In genomic region chr20:33791959-33792597, GRCh38 we compare ENCODE assay signal across 9 cellular contexts. TPM values are rescaled to one million over a fixed set of nuclear protein-coding genes. Genes with fewer than 3 reads are reported as not detected.
DNase-seq lines count a peak whose midpoint lies in the region; ATAC-seq and TF ChIP-seq lines count a peak whose summit lies in the region.
"Had no signal": no experiment of that assay in that cellular context is flagged by ENCODE, and none has a peak within 500 bp of the region (broad histone marks: within the 10 kb centered on the region; RNA-seq: fewer than 3 reads in every experiment).

No MANE protein-coding gene starts in this region.

- no peak overlapping the region for H3K4me3 Mint-ChIP-seq in stimulated activated naive CD8-positive, alpha-beta T cell treated with anti-CD3 and anti-CD28 coated beads, Interleukin-15, amount 100 ng/mL, for 72 hours
- H3K4me3 Mint-ChIP-seq in stimulated activated memory B cell treated with anti-CD40 and anti-IgM and Interleukin-4, amounts not matched to agents 10 μg/mL and 1 μg/mL and 100 μg/mL, for 72 hours, result no peak overlapping the region

- H3K27ac Mint-ChIP-seq in stimulated activated naive CD8-positive, alpha-beta T cell treated with anti-CD3 and anti-CD28 coated beads, Interleukin-15, amount 100 ng/mL, for 72 hours, result no peak overlapping the region
- no peak overlapping the region for H3K27ac Mint-ChIP-seq in stimulated activated memory B cell treated with anti-CD40 and anti-IgM and Interleukin-4, amounts not matched to agents 10 μg/mL and 1 μg/mL and 100 μg/mL, for 72 hours

- H2AFZ ChIP-seq in neuronal stem cell (ENCODE audit: low read length), result no peak overlapping the region

- no peaks in the 10 kb centered on the region for H3K27me3 Mint-ChIP-seq in stimulated activated naive CD8-positive, alpha-beta T cell treated with anti-CD3 and anti-CD28 coated beads, Interleukin-15, amount 100 ng/mL, for 72 hours
- no peaks in the 10 kb centered on the region for H3K27me3 Mint-ChIP-seq in stimulated activated memory B cell treated with anti-CD40 and anti-IgM and Interleukin-4, amounts not matched to agents 10 μg/mL and 1 μg/mL and 100 μg/mL, for 72 hours

- no peaks in the 10 kb centered on the region for H3K79me1 ChIP-seq in neuronal stem cell (ENCODE audit: low read depth, low read length)

- no peak overlapping the region for H3K23ac ChIP-seq in neuronal stem cell (ENCODE audit: low read depth, low read length, poor library complexity)

- TF ChIP-seq CTCF in HL-60 (IDR thresholded peaks at IDR 0.05; ENCODE audit: insufficient read depth, low read length) (peak; percentile 73), choroid plexus epithelial cell (conservative IDR thresholded peaks at IDR 0.05; ENCODE audit: low read depth, low read length) (peak; percentile 86)

- no peak overlapping the region for H3K4ac ChIP-seq in neuronal stem cell (ENCODE audit: low read length)

- ATAC-seq in stimulated activated naive CD8-positive, alpha-beta T cell treated with anti-CD3 and anti-CD28 coated beads, Interleukin-15, amount 100 ng/mL, for 72 hours, result peak; percentile 66
- no peak for ATAC-seq in stimulated activated memory B cell treated with anti-CD40 and anti-IgM and Interleukin-4, amounts not matched to agents 10 μg/mL and 1 μg/mL and 100 μg/mL, for 72 hours

- no peak overlapping the region for H2AK5ac ChIP-seq in neuronal stem cell (ENCODE audit: low read depth, low read length)

- no peak overlapping the region for H2BK12ac ChIP-seq in neuronal stem cell (ENCODE audit: low read length)

- no peak overlapping the region for H3K4me2 ChIP-seq in neuronal stem cell (ENCODE audit: insufficient read depth, low read length, poor library complexity, severe bottlenecking)

- no peaks in the 10 kb centered on the region for H3K9me3 ChIP-seq in neuronal stem cell (replicated peaks in 1 of 2; ENCODE audit: control insufficient read depth in 2 of 2, insufficient read depth in 1 of 2, low read depth in 1 of 2, low read length in 2 of 2)
- H3K9me3 ChIP-seq: HAP-1 had no signal

- H2BK15ac ChIP-seq in neuronal stem cell (ENCODE audit: low read length), result no peak overlapping the region

- H3K4me3 ChIP-seq in HL-60 (replicated peaks; ENCODE audit: insufficient read depth, low read length) (no peak overlapping the region), choroid plexus epithelial cell (ENCODE audit: low read depth, low read length) (no peak overlapping the region), neuronal stem cell (ENCODE audit: low read length in 2 of 2) (no peak overlapping the region)
- H3K4me3 ChIP-seq: HAP-1 had no signal

- peaks cover 21% of the 10 kb centered on the region for H3K36me3 Mint-ChIP-seq in stimulated activated memory B cell treated with anti-CD40 and anti-IgM and Interleukin-4, amounts not matched to agents 10 μg/mL and 1 μg/mL and 100 μg/mL, for 72 hours

- no peak overlapping the region for H3K18ac ChIP-seq in neuronal stem cell (ENCODE audit: low read length)

- no peak overlapping the region for H3K9ac ChIP-seq in neuronal stem cell (ENCODE audit: low read depth, low read length, poor library complexity)

- no CpG with 5 or more reads among the region's 13 CpGs for WGBS in neuronal stem cell (ENCODE audit: extremely low coverage in 2 of 2, insufficient read length in 2 of 2, insufficient replicate concordance in 1 of 2), 2 donors

- H3K27ac ChIP-seq in HL-60 (replicated peaks), result no peak overlapping the region
- no peak overlapping the region for H3K27ac ChIP-seq in neuronal stem cell (replicated peaks; ENCODE audit: low read length)

- DNase-seq in Ammon's horn (ENCODE audit: low spot score), result peak; percentile 15
- peak; percentile 30 to 35 for DNase-seq in HL-60 (ENCODE audit: low read depth in 1 of 2, low spot score in 1 of 2)
- peak; percentile 25 to 33 for DNase-seq in activated CD4-positive, alpha-beta T cell treated with anti-CD3 and anti-CD28 coated beads for 24 hours (ENCODE audit: low read depth in 2 of 2)
- DNase-seq in choroid plexus epithelial cell (ENCODE audit: low read depth), result peak; percentile 49
- peak; percentile 72 to 74 for DNase-seq in lung microvascular endothelial cell (ENCODE audit: low read depth in 2 of 2)
- peak; percentile 49 to 56 for DNase-seq in stimulated activated naive CD8-positive, alpha-beta T cell treated with anti-CD3 and anti-CD28 coated beads, Interleukin-15, amount 100 ng/mL, for 72 hours
- no peak for DNase-seq in neuronal stem cell (ENCODE audit: low spot score)

- H3K36me3 ChIP-seq in neuronal stem cell (replicated peaks in 1 of 2; ENCODE audit: control insufficient read depth in 2 of 2, insufficient read depth in 2 of 2, low read length in 2 of 2), result no peaks in the 10 kb centered on the region
- H3K36me3 ChIP-seq: HAP-1 had no signal

- peaks cover 15% of the 10 kb centered on the region for H3K4me1 Mint-ChIP-seq in stimulated activated naive CD8-positive, alpha-beta T cell treated with anti-CD3 and anti-CD28 coated beads, Interleukin-15, amount 100 ng/mL, for 72 hours
- peaks cover 9% of the 10 kb centered on the region for H3K4me1 Mint-ChIP-seq in stimulated activated memory B cell treated with anti-CD40 and anti-IgM and Interleukin-4, amounts not matched to agents 10 μg/mL and 1 μg/mL and 100 μg/mL, for 72 hours

- H2BK5ac ChIP-seq in neuronal stem cell (ENCODE audit: low read length), result no peak overlapping the region

- H3K27me3 ChIP-seq in HL-60 (ENCODE audit: insufficient read depth, poor library complexity, severe bottlenecking) (no peaks in the 10 kb centered on the region), neuronal stem cell (ENCODE audit: control insufficient read depth in 3 of 3, insufficient read depth in 3 of 3, low read depth in 1 of 3, low read length in 3 of 3) (no peaks in the 10 kb centered on the region)

- no peak overlapping the region for H2BK120ac ChIP-seq in neuronal stem cell (ENCODE audit: low read depth, low read length)

- H3K9me3 Mint-ChIP-seq in stimulated activated naive CD8-positive, alpha-beta T cell treated with anti-CD3 and anti-CD28 coated beads, Interleukin-15, amount 100 ng/mL, for 72 hours, result no peaks in the 10 kb centered on the region
- H3K9me3 Mint-ChIP-seq in stimulated activated memory B cell treated with anti-CD40 and anti-IgM and Interleukin-4, amounts not matched to agents 10 μg/mL and 1 μg/mL and 100 μg/mL, for 72 hours, result no peaks in the 10 kb centered on the region

- H3K14ac ChIP-seq in neuronal stem cell (ENCODE audit: low read length), result no peak overlapping the region

- H4K8ac ChIP-seq in neuronal stem cell (ENCODE audit: low read depth, low read length), result no peak overlapping the region

- H3K4me1 ChIP-seq in neuronal stem cell (ENCODE audit: control insufficient read depth in 2 of 2, insufficient read depth in 1 of 2, low read depth in 1 of 2, low read length in 2 of 2), result peaks cover 0 to 1% of the 10 kb centered on the region in 2 donors
- H3K4me1 ChIP-seq: HAP-1 had no signal

- no peak overlapping the region for H4K91ac ChIP-seq in neuronal stem cell (ENCODE audit: low read depth, low read length, poor library complexity)

RNA-seq across cellular contexts. Expression of gene CHMP4B, which starts 19.1 kb away (rescaled TPM):
- total RNA-seq in lung microvascular endothelial cell, result 30.3 and 34.1 TPM in 2 replicates
- polyA plus RNA-seq in neuronal stem cell (2013, experiment 1 of 2), result 68.2 TPM
- 67.4 TPM for polyA plus RNA-seq in neuronal stem cell (2013, experiment 2 of 2)
